In genomic region chr3:140434261-140434905, GRCh38 we compare ENCODE assay signal across 20 cellular contexts.
"Had no signal": no experiment of that assay in that cellular context is flagged by ENCODE, and none has a peak within 500 bp of the region (broad histone marks: within the 10 kb centered on the region; RNA-seq: fewer than 3 reads in every experiment).

No MANE protein-coding gene starts in this region.

- H3K9ac ChIP-seq: KMS-11 had no signal

- H3K4me3 ChIP-seq: adrenal gland, SJSA1 had no signal

- H3K27ac Mint-ChIP-seq: activated CD8-positive, alpha-beta T cell treated with anti-CD3 and anti-CD28 coated beads for 36 hours; activated naive CD4-positive, alpha-beta T cell treated with anti-CD3 and anti-CD28 coated beads, Interleukin-2, amount 10 ng/mL, durations not matched to agents 7 days and 5 days; activated naive CD8-positive, alpha-beta T cell treated with anti-CD3 and anti-CD28 coated beads, Interleukin-2, amount 10 ng/mL, durations not matched to agents 7 days and 5 days; activated T-cell treated with anti-CD3 and anti-CD28 coated beads, Interleukin-2, amount 50 U/mL, for 24 hours; activated T-helper 17 cell treated with anti-CD3 and anti-CD28 coated beads, Interleukin-2, amount 50 U/mL, for 72 hours; T-helper 1 cell treated with Interleukin-12 subunit alpha and Interleukin-12 subunit beta and Interleukin-4 antibody, amounts not matched to agents 30 μg/mL and 1 μg/mL, for 36 hours had no signal

- H3K4me3 Mint-ChIP-seq: activated CD8-positive, alpha-beta T cell treated with anti-CD3 and anti-CD28 coated beads for 36 hours; activated naive CD4-positive, alpha-beta T cell treated with anti-CD3 and anti-CD28 coated beads, Interleukin-2, amount 10 ng/mL, durations not matched to agents 7 days and 5 days; activated naive CD8-positive, alpha-beta T cell treated with anti-CD3 and anti-CD28 coated beads, Interleukin-2, amount 10 ng/mL, durations not matched to agents 7 days and 5 days; activated T-cell treated with anti-CD3 and anti-CD28 coated beads, Interleukin-2, amount 50 U/mL, for 24 hours; activated T-helper 17 cell treated with anti-CD3 and anti-CD28 coated beads, Interleukin-2, amount 50 U/mL, for 72 hours; T-helper 1 cell treated with Interleukin-12 subunit alpha and Interleukin-12 subunit beta and Interleukin-4 antibody, amounts not matched to agents 30 μg/mL and 1 μg/mL, for 36 hours had no signal

- ATAC-seq: activated CD4-positive, CD25-positive, alpha-beta regulatory T cell treated with anti-CD3 and anti-CD28 coated beads, Interleukin-2, amount 50 U/mL, for 24 hours; activated CD8-positive, alpha-beta T cell treated with anti-CD3 and anti-CD28 coated beads for 36 hours; activated T-helper 17 cell treated with anti-CD3 and anti-CD28 coated beads, Interleukin-2, amount 50 U/mL, for 72 hours; PC-3; SK-N-SH treated with all-trans-retinoic acid at 6 μM for 48 hours had no signal

- H3K27me3 Mint-ChIP-seq: activated naive CD4-positive, alpha-beta T cell treated with anti-CD3 and anti-CD28 coated beads, Interleukin-2, amount 10 ng/mL, durations not matched to agents 7 days and 5 days; activated naive CD8-positive, alpha-beta T cell treated with anti-CD3 and anti-CD28 coated beads, Interleukin-2, amount 10 ng/mL, durations not matched to agents 7 days and 5 days had no signal

- H3K36me3 Mint-ChIP-seq: activated naive CD4-positive, alpha-beta T cell treated with anti-CD3 and anti-CD28 coated beads, Interleukin-2, amount 10 ng/mL, durations not matched to agents 7 days and 5 days; activated naive CD8-positive, alpha-beta T cell treated with anti-CD3 and anti-CD28 coated beads, Interleukin-2, amount 10 ng/mL, durations not matched to agents 7 days and 5 days had no signal

- H3K27ac ChIP-seq: adrenal gland, KMS-11, SJSA1 had no signal

- H3K27me3 ChIP-seq: adrenal gland, SJSA1 had no signal

- H3K9me3 ChIP-seq: adrenal gland, SJSA1 had no signal

- DNase-seq: activated CD4-positive, alpha-beta T cell treated with anti-CD3 and anti-CD28 coated beads for 4 hours; activated CD8-positive, alpha-beta T cell treated with anti-CD3 and anti-CD28 coated beads for 36 hours; activated gamma-delta T cell treated with Interleukin-2 at 50 U/mL for 16 hours; activated naive CD4-positive, alpha-beta T cell treated with anti-CD3 and anti-CD28 coated beads, Interleukin-2, amount 10 ng/mL, durations not matched to agents 7 days and 5 days; activated naive CD8-positive, alpha-beta T cell treated with anti-CD3 and anti-CD28 coated beads, Interleukin-2, amount 10 ng/mL, durations not matched to agents 7 days and 5 days; activated T-cell treated with anti-CD3 and anti-CD28 coated beads, Interleukin-2, amount 50 U/mL, for 24 hours; adrenal gland; anterior cingulate cortex; NCI-H1092; NCI-H1694 treated with DMSO at 0.1 percent for 48 hours; NCI-H2029 treated with DMSO at 0.1 percent for 48 hours; NCI-H510A treated with DMSO at 0.1 percent for 48 hours; PC-3; SHP77 had no signal

- H3K4me1 Mint-ChIP-seq: activated naive CD4-positive, alpha-beta T cell treated with anti-CD3 and anti-CD28 coated beads, Interleukin-2, amount 10 ng/mL, durations not matched to agents 7 days and 5 days; activated naive CD8-positive, alpha-beta T cell treated with anti-CD3 and anti-CD28 coated beads, Interleukin-2, amount 10 ng/mL, durations not matched to agents 7 days and 5 days; activated T-helper 17 cell treated with anti-CD3 and anti-CD28 coated beads, Interleukin-2, amount 50 U/mL, for 72 hours had no signal

- H3K4me2 ChIP-seq: KMS-11 had no signal

- H3K36me3 ChIP-seq: adrenal gland, SJSA1 had no signal

- H3K9me3 Mint-ChIP-seq: activated CD8-positive, alpha-beta T cell treated with anti-CD3 and anti-CD28 coated beads for 36 hours; activated naive CD4-positive, alpha-beta T cell treated with anti-CD3 and anti-CD28 coated beads, Interleukin-2, amount 10 ng/mL, durations not matched to agents 7 days and 5 days; activated naive CD8-positive, alpha-beta T cell treated with anti-CD3 and anti-CD28 coated beads, Interleukin-2, amount 10 ng/mL, durations not matched to agents 7 days and 5 days; activated T-cell treated with anti-CD3 and anti-CD28 coated beads, Interleukin-2, amount 50 U/mL, for 24 hours; activated T-helper 17 cell treated with anti-CD3 and anti-CD28 coated beads, Interleukin-2, amount 50 U/mL, for 72 hours; T-helper 1 cell treated with Interleukin-12 subunit alpha and Interleukin-12 subunit beta and Interleukin-4 antibody, amounts not matched to agents 30 μg/mL and 1 μg/mL, for 36 hours had no signal

- H3K4me1 ChIP-seq: adrenal gland, SJSA1 had no signal
